In the genomic region with DNA sequence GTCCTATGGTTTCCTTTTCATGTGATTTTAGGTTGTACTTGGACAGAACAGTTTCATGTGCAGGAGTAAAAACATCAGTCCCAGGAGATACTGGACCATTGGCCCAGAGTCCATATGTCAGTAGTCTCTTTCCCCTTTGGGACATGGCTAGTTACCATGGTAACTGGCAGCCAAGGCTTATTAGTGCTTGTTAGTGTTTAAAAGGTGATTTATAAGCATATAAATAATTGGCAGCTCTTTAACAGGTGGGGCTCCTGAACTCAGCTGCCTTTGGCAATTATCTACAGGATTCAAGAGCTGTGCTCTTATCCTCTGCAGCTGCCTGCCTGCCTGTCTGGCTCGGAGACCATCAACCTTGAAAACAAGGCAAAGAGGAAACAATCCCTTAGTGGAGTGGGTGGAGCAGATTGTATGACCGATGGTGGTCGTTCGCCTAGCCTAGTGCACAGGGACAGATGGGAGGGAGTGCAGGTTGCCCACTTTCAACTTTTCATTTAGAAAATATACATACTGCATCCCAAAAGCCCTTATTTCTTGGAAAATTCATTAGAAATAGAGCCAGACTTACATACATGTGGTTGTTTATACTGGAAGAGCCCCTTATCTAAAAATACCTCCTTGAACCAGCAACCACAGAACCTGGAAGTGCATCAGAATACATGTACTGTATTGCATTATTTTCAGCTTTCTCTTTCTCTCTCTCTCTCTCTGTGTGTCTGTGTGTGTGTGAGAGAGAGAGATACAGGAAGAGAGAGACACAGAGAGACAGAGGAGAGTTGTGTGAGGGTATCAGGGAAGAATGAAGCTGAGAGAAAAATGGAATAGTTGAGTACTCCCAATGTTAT, we compare ENCODE assay signal across 14 cellular contexts. TPM values are rescaled to one million over a fixed set of nuclear protein-coding genes. Genes with fewer than 3 reads are reported as not detected.
DNase-seq lines count a peak whose midpoint lies in the region; ATAC-seq, FAIRE-seq and TF ChIP-seq lines count a peak whose summit lies in the region.
"Had no signal": no experiment of that assay in that cellular context is flagged by ENCODE, and none has a peak within 500 bp of the region (broad histone marks: within the 10 kb centered on the region; RNA-seq: fewer than 3 reads in every experiment).

No MANE protein-coding gene starts in this region.

- H3K4me1 Mint-ChIP-seq in astrocyte (ENCODE audit: low read depth, unreplicated experiment): peaks cover 29% of the 10 kb centered on the region

- H3K9ac ChIP-seq in astrocyte (ENCODE audit: low read length): no peak overlapping the region
- H3K9ac ChIP-seq: parathyroid adenoma had no signal

- no peak for FAIRE-seq in astrocyte (lab: Jason Lieb, UNC)
- FAIRE-seq: frontal cortex had no signal

- H3K4me3 Mint-ChIP-seq in astrocyte (ENCODE audit: unreplicated experiment): no peak overlapping the region

- H4K20me1 ChIP-seq in astrocyte (ENCODE audit: insufficient read depth, low read length) (no peaks in the 10 kb centered on the region), PC-9 (ENCODE audit: insufficient read depth) (no peaks in the 10 kb centered on the region)

- H3K9me3 ChIP-seq in BE2C: peaks cover 2% of the 10 kb centered on the region
- no peaks in the 10 kb centered on the region for H3K9me3 ChIP-seq in astrocyte (ENCODE audit: insufficient read depth, low read depth, low read length)
- H3K9me3 ChIP-seq in mucosa of descending colon: peaks cover 7% of the 10 kb centered on the region
- no peaks in the 10 kb centered on the region for H3K9me3 ChIP-seq in PC-9 (ENCODE audit: insufficient read depth, low read depth)
- H3K9me3 ChIP-seq in stomach: peaks cover 0 to 19% (median 15%) of the 10 kb centered on the region in 4 donors

- 18 to 39% (median 25%) methylated on average over 4 of the region's 4 CpGs for WGBS in stomach, 5 donors

- H3K9me2 ChIP-seq in PC-9 (ENCODE audit: insufficient read depth): no peaks in the 10 kb centered on the region

- peak overlapping the region; percentile 15 for H3K27ac Mint-ChIP-seq in astrocyte (ENCODE audit: unreplicated experiment)

- H3K4me3 ChIP-seq in BE2C (ENCODE audit: low read depth, low read length): peak overlapping the region; percentile 6; the same call in 1 of the 2 replicates
- H3K4me3 ChIP-seq in astrocyte (ENCODE audit: insufficient read depth, low read depth, low read length): no peak overlapping the region
- no peak overlapping the region for H3K4me3 ChIP-seq in mucosa of descending colon
- H3K4me3 ChIP-seq in PC-9: no peak overlapping the region
- H3K4me3 ChIP-seq in stomach: no peak overlapping the region

- no peak for TF ChIP-seq CTCF in BE2C (IDR thresholded peaks at IDR 0.05; ENCODE audit: low read depth, low read length)
- no peak for TF ChIP-seq CTCF in astrocyte (IDR thresholded peaks at IDR 0.05; ENCODE audit: insufficient read depth, low read depth, low read length)
- TF ChIP-seq CTCF in mucosa of descending colon (IDR thresholded peaks at IDR 0.05): no peak
- no peak for TF ChIP-seq CTCF in PC-9 (conservative IDR thresholded peaks at IDR 0.05)
- no peak for TF ChIP-seq CTCF in stomach (IDR thresholded peaks at IDR 0.05)

- TF ChIP-seq POLR2A in stomach (IDR thresholded peaks at IDR 0.05): no peak

- BruUV-seq in PC-9 (replicated peaks; lab: Mats Ljungman, UMichigan): no TSS peak

- no peaks in the 10 kb centered on the region for H3K27me3 ChIP-seq in BE2C
- H3K27me3 ChIP-seq in astrocyte (ENCODE audit: insufficient read depth, low read length): no peaks in the 10 kb centered on the region
- H3K27me3 ChIP-seq in PC-9 (ENCODE audit: insufficient read depth, low read depth): no peaks in the 10 kb centered on the region
- no peaks in the 10 kb centered on the region for H3K27me3 ChIP-seq in stomach

- POLR2A ChIA-PET in PC-9 (lab: Charles Lee; ENCODE audit: unreplicated experiment): no interaction called here

- H3K36me3 ChIP-seq in BE2C: no peaks in the 10 kb centered on the region
- H3K36me3 ChIP-seq in astrocyte (ENCODE audit: insufficient read depth, low read length): no peaks in the 10 kb centered on the region
- H3K36me3 ChIP-seq in mucosa of descending colon (ENCODE audit: low read depth): no peaks in the 10 kb centered on the region
- H3K36me3 ChIP-seq in PC-9 (ENCODE audit: low read depth): no peaks in the 10 kb centered on the region
- H3K36me3 ChIP-seq in stomach: no peaks in the 10 kb centered on the region

- H3K4me2 ChIP-seq in astrocyte (ENCODE audit: low read length) (no peak overlapping the region), PC-9 (no peak overlapping the region)

- H3K9me3 Mint-ChIP-seq in astrocyte (ENCODE audit: unreplicated experiment): peaks cover 2% of the 10 kb centered on the region

- no peaks in the 10 kb centered on the region for H3K79me2 ChIP-seq in astrocyte (ENCODE audit: insufficient read depth, low read length)
- H3K79me2 ChIP-seq in PC-9 (ENCODE audit: low read depth): no peaks in the 10 kb centered on the region
- H3K79me2 ChIP-seq: parathyroid adenoma had no signal

- H3K27me3 Mint-ChIP-seq in astrocyte (ENCODE audit: low read depth, unreplicated experiment): no peaks in the 10 kb centered on the region

- H3K36me3 Mint-ChIP-seq in astrocyte (ENCODE audit: low read depth, unreplicated experiment): peaks cover 1% of the 10 kb centered on the region

- DNase-seq in BE2C (peak; percentile 51), NCI-H128 (lab: John Stamatoyannopoulos, UW; ENCODE audit: unreplicated experiment) (peak; percentile 79), NCI-H2227 (lab: John Stamatoyannopoulos, UW; ENCODE audit: unreplicated experiment) (peak; percentile 76), astrocyte (ENCODE audit: low read depth) (peak; percentile 59), mucosa of descending colon (no peak), NOMO-1 treated with dmso at 0.1 percent for 144 hours (lab: John Stamatoyannopoulos, UW; ENCODE audit: unreplicated experiment) (no peak), PC-9 (no peak), stomach (no peak)
- DNase-seq: activated naive CD4-positive, alpha-beta T cell treated with anti-CD3 and anti-CD28 coated beads, Interleukin-2, amount 50 U/mL, for 16 hours had no signal

- H2AFZ ChIP-seq in astrocyte (ENCODE audit: low read depth, low read length) (no peak overlapping the region), PC-9 (no peak overlapping the region)
- H2AFZ ChIP-seq: parathyroid adenoma had no signal

- no peak for ATAC-seq in mucosa of descending colon
- ATAC-seq: activated CD4-positive, CD25-positive, alpha-beta regulatory T cell treated with anti-CD3 and anti-CD28 coated beads, Interleukin-2, amount 50 U/mL, for 24 hours had no signal

- CTCF ChIA-PET in PC-9 (lab: Charles Lee): no interaction called here

- intact Hi-C loops in mucosa of descending colon (cut with DNase I, micrococcal nuclease): no loop called here
- intact Hi-C loops in PC-9 (cut with micrococcal nuclease; ENCODE audit: unreplicated experiment): no loop called here
- intact Hi-C loops in stomach (cut with DNase I; ENCODE audit: low total_unique reads): no loop called here

- no peak for TF ChIP-seq EP300 in stomach (IDR thresholded peaks at IDR 0.05)

- H3K27ac ChIP-seq in astrocyte (ENCODE audit: low read depth, low read length) (no peak overlapping the region), PC-9 (no peak overlapping the region), stomach (no peak overlapping the region)
- H3K27ac ChIP-seq: parathyroid adenoma had no signal

- H3F3A ChIP-seq in PC-9 (ENCODE audit: insufficient read depth, low read depth): no peaks in the 10 kb centered on the region

- H3K4me1 ChIP-seq in BE2C (peaks cover 14% of the 10 kb centered on the region), astrocyte (ENCODE audit: insufficient read depth, low read length) (peaks cover 3% of the 10 kb centered on the region), mucosa of descending colon (ENCODE audit: low read depth) (no peaks in the 10 kb centered on the region), PC-9 (replicated peaks; ENCODE audit: insufficient read depth) (no peaks in the 10 kb centered on the region), stomach (no peaks in the 10 kb centered on the region)
- H3K4me1 ChIP-seq: parathyroid adenoma had no signal

RNA-seq across cellular contexts. Expression of a gene that starts 29.3 kb away (rescaled TPM):
- 61.8 TPM for polyA plus RNA-seq in BE2C (2012; ENCODE audit: insufficient read depth, insufficient read length, low read depth)
- total RNA-seq in astrocyte (16.0 and 16.4 TPM in 2 replicates), mucosa of descending colon (10 to 100 TPM in 1 of 3 donors, 1 to 10 TPM in 1, under 1 TPM in 1; 0.78 to 39.8 (median 1.9) TPM), PC-9 (2021) (not detected in 2 replicates), stomach (10 to 100 TPM in 1 of 5 donors, 1 to 10 TPM in 4; 1.2 to 20.7 (median 1.8) TPM)
- 1 to 10 TPM; 1.1 to 1.8 (median 1.7) TPM for polyA plus RNA-seq in stomach
- total RNA-seq: mononuclear cell; T-helper 1 cell treated with Interleukin-12 subunit alpha and Interleukin-12 subunit beta and Interleukin-4 antibody, amounts not matched to agents 30 ng/mL and 1 ng/mL, for 36 hours had no signal

Comparison
In these comparisons a context has a peak if more than half of its experiments do, and no peak if none do; other contexts are left out.
1. DNase-seq: peak in BE2C (single experiment), NCI-H128 (single experiment), NCI-H2227 (single experiment) and astrocyte (single experiment); none in mucosa of descending colon (0 of 3), NOMO-1 treated with dmso at 0.1 percent for 144 hours (single experiment), PC-9 (0 of 2) and stomach (single experiment).